Comparison of ENCODE assay signal across 15 cellular contexts in genomic region chrX:27917713-27918500, GRCh38.
A peak's percentile ranks its signal among the peaks of the same experiment; 100 is the strongest.
DNase-seq lines count a peak whose midpoint lies in the region; ATAC-seq, FAIRE-seq and TF ChIP-seq lines count a peak whose summit lies in the region.
"Had no signal": no experiment of that assay in that cellular context is flagged by ENCODE, and none has a peak within 500 bp of the region (broad histone marks: within the 10 kb centered on the region; RNA-seq: fewer than 3 reads in every experiment).

No MANE protein-coding gene starts in this region.

- SMC1A ChIA-PET in GM12878 (lab: Charles Lee; ENCODE audit: uncharacterized antibody, unreplicated experiment): interaction anchor here (0.7 to 1.6 kb wide), 4 partner anchors 17 to 41 kb away, joined by 3 to 5 read pairs (median 4); no protein-coding TSS in a partner anchor

- no peak overlapping the region for H3K27ac Mint-ChIP-seq in CD4-positive, alpha-beta memory T cell
- H3K27ac Mint-ChIP-seq: B cell; CD4-positive, alpha-beta T cell; H9 had no signal

- TF ChIP-seq EP300 in GM12878 (IDR thresholded peaks at IDR 0.05; ENCODE audit: borderline replicate concordance in 1 of 2, control insufficient read depth in 1 of 2, low read depth in 2 of 2, low read length in 2 of 2): no peak

- BruUV-seq in GM12878 (replicated peaks; lab: Mats Ljungman, UMichigan): no TSS peak

- H3K4me3 ChIP-seq in GM12878: no peak overlapping the region
- no peak overlapping the region for H3K4me3 ChIP-seq in CD4-positive, alpha-beta memory T cell (ENCODE audit: low read length in 2 of 2)
- H3K4me3 ChIP-seq: K562 had no signal

- WGBS in GM12878 (ENCODE audit: insufficient coverage, insufficient replicate concordance, low lambda C conversion rate, missing lambda C conversion rate): 37% methylated on average over 6 of the region's 6 CpGs

- no peaks in the 10 kb centered on the region for H3K27me3 ChIP-seq in GM12878 (replicated peaks in 1 of 2; ENCODE audit: control insufficient read depth in 2 of 2, insufficient read depth in 2 of 2, low read length in 1 of 2)
- H3K27me3 ChIP-seq in CD4-positive, alpha-beta memory T cell (ENCODE audit: insufficient read depth, low read length): no peaks in the 10 kb centered on the region

- H3K4me3 Mint-ChIP-seq in CD4-positive, alpha-beta memory T cell: no peak overlapping the region
- H3K4me3 Mint-ChIP-seq: B cell; CD4-positive, alpha-beta T cell; H9 had no signal

- TF ChIP-seq POLR2A in GM12892 (IDR thresholded peaks at IDR 0.05; ENCODE audit: low read depth, low read length) (no peak), GM12878 (IDR thresholded peaks at IDR 0.05; ENCODE audit: low read depth, low read length) (no peak)

- in situ Hi-C loops in GM12878 (cut with MboI): no loop called here

- H3K36me3 ChIP-seq in GM12878 (ENCODE audit: control insufficient read depth in 2 of 2, insufficient read depth in 2 of 2, low read length in 1 of 2): no peaks in the 10 kb centered on the region
- H3K36me3 ChIP-seq in CD4-positive, alpha-beta memory T cell (ENCODE audit: insufficient read depth, low read length): no peaks in the 10 kb centered on the region

- no peak for TF ChIP-seq RAD21 in GM12878 (IDR thresholded peaks at IDR 0.05; ENCODE audit: insufficient read depth, low read depth, low read length)

- H2AFZ ChIP-seq in GM12878 (ENCODE audit: control insufficient read depth, low read depth, low read length): no peak overlapping the region

- POLR2A ChIA-PET in GM12878 (lab: Charles Lee): no interaction called here
- POLR2A ChIA-PET in CD4-positive, alpha-beta memory T cell (lab: Charles Lee; ENCODE audit: partially characterized antibody): no interaction called here

- H3K9ac ChIP-seq in GM12878 (ENCODE audit: control insufficient read depth, insufficient read depth, low read length): no peak overlapping the region

- TF ChIP-seq CTCF in GM12878 (IDR thresholded peaks at IDR 0.05 in 2 of 3, conservative IDR thresholded peaks at IDR 0.05 in 1 of 3; ENCODE audit: control insufficient read depth in 2 of 3, extremely low read depth in 1 of 3, insufficient read depth in 1 of 3, low read depth in 3 of 3, low read length in 3 of 3): no peak

- H3K9me3 Mint-ChIP-seq in CD4-positive, alpha-beta memory T cell: peaks cover 0 to 7% (median 0%) of the 10 kb centered on the region in 8 donors
- H3K9me3 Mint-ChIP-seq: CD4-positive, alpha-beta T cell had no signal

- no peaks in the 10 kb centered on the region for H3K79me2 ChIP-seq in GM12878 (ENCODE audit: control insufficient read depth, insufficient read depth, low read length)

- no peak overlapping the region for H3K4me2 ChIP-seq in GM12878 (ENCODE audit: control insufficient read depth, insufficient read depth)

- peaks cover 0 to 4% (median 0%) of the 10 kb centered on the region in 4 donors for H3K4me1 Mint-ChIP-seq in CD4-positive, alpha-beta memory T cell
- H3K4me1 Mint-ChIP-seq: B cell, H9 had no signal

- DNase-seq in GM12892 (ENCODE audit: insufficient read length) (no peak), GM12878 (ENCODE audit: low read depth, low spot score) (no peak), Kasumi-1 (lab: John Stamatoyannopoulos, UW) (no peak), NCI-H1092 treated with DMSO at 0.1 percent for 48 hours (lab: John Stamatoyannopoulos, UW) (no peak)
- DNase-seq in CD4-positive, alpha-beta memory T cell: no peak
- DNase-seq: C1 segment of cervical spinal cord; CD4-positive, alpha-beta T cell; DMS79; GOT3; H9; Karpas-422 had no signal

- CTCF ChIA-PET in GM12878 (lab: Yijun Ruan, JAX): interaction anchor here (0.6 to 0.8 kb wide), 2 partner anchors 25 to 234 kb away, joined by 3 read pairs; no protein-coding TSS in a partner anchor
- CTCF ChIA-PET in CD4-positive, alpha-beta memory T cell (lab: Charles Lee; ENCODE audit: partially characterized antibody): no interaction called here

- FAIRE-seq in GM12892 (lab: Jason Lieb, UNC) (peak; percentile 73), GM12878 (lab: Jason Lieb, UNC) (no peak)
- FAIRE-seq: K562 had no signal

- RAD21 ChIA-PET in GM12878 (lab: Charles Lee; ENCODE audit: unreplicated experiment): no interaction called here

- H4K20me1 ChIP-seq in GM12878 (ENCODE audit: control insufficient read depth, insufficient read depth): no peaks in the 10 kb centered on the region

- no peak overlapping the region for H3K27ac ChIP-seq in GM12878 (ENCODE audit: control insufficient read depth, insufficient read depth)
- no peak overlapping the region for H3K27ac ChIP-seq in CD4-positive, alpha-beta memory T cell (ENCODE audit: low read depth, low read length)

- no peaks in the 10 kb centered on the region for H3K9me3 ChIP-seq in GM12878 (replicated peaks; ENCODE audit: control insufficient read depth, insufficient read depth, low read length)
- H3K9me3 ChIP-seq in CD4-positive, alpha-beta memory T cell (ENCODE audit: control insufficient read depth in 1 of 2, low read length in 2 of 2): no peaks in the 10 kb centered on the region

- ATAC-seq in HG03432 (IDR thresholded peaks at IDR 0.05; ENCODE audit: unreplicated experiment): peak; percentile 62
- peak; percentile 59 for ATAC-seq in GM12878
- no peak for ATAC-seq in HG02610 (IDR thresholded peaks at IDR 0.05; ENCODE audit: unreplicated experiment)
- ATAC-seq: K562 had no signal

- intact Hi-C loops in GM12878 (cut with micrococcal nuclease; ENCODE audit: unreplicated experiment): no loop called here
- intact Hi-C loops in CD4-positive, alpha-beta memory T cell (cut with micrococcal nuclease): no loop called here

- H3K36me3 Mint-ChIP-seq in CD4-positive, alpha-beta memory T cell: no peaks in the 10 kb centered on the region

- no peaks in the 10 kb centered on the region for H3K4me1 ChIP-seq in GM12878 (ENCODE audit: control insufficient read depth, insufficient read depth, low read length)
- H3K4me1 ChIP-seq in CD4-positive, alpha-beta memory T cell (ENCODE audit: insufficient read depth, low read length): no peaks in the 10 kb centered on the region

- no peaks in the 10 kb centered on the region for H3K27me3 Mint-ChIP-seq in CD4-positive, alpha-beta memory T cell
- H3K27me3 Mint-ChIP-seq: B cell; CD4-positive, alpha-beta T cell had no signal

TF ChIP-seq in GM12878, 131 proteins besides CTCF, POLR2A, EP300 and RAD21 (continues in another document):
- no peak for TF ChIP-seq CBX3 (IDR thresholded peaks at IDR 0.05; ENCODE audit: borderline replicate concordance, low read depth)
- TF ChIP-seq STAT3 (IDR thresholded peaks at IDR 0.05; ENCODE audit: low read depth, low read length): no peak
- no peak for TF ChIP-seq NFIC (IDR thresholded peaks at IDR 0.05; ENCODE audit: low read depth, low read length)
- no peak for TF ChIP-seq IRF4 (IDR thresholded peaks at IDR 0.05; ENCODE audit: low read depth, low read length)
- no peak for TF ChIP-seq HSF1 (IDR thresholded peaks at IDR 0.05; ENCODE audit: low read depth, low read length)
- TF ChIP-seq ETV6 (conservative IDR thresholded peaks at IDR 0.05 in 1 of 2, IDR thresholded peaks at IDR 0.05 in 1 of 2; ENCODE audit: borderline replicate concordance in 1 of 2, low read depth in 1 of 2): no peak
- TF ChIP-seq MEF2A (IDR thresholded peaks at IDR 0.05; ENCODE audit: insufficient read depth, low read depth, low read length): no peak
- TF ChIP-seq ZBTB33 (IDR thresholded peaks at IDR 0.05): no peak
- TF ChIP-seq USF2 (IDR thresholded peaks at IDR 0.05; ENCODE audit: borderline replicate concordance, low read depth, low read length): no peak
